Comparison of ENCODE assay signal across 26 cellular contexts in the genomic region with DNA sequence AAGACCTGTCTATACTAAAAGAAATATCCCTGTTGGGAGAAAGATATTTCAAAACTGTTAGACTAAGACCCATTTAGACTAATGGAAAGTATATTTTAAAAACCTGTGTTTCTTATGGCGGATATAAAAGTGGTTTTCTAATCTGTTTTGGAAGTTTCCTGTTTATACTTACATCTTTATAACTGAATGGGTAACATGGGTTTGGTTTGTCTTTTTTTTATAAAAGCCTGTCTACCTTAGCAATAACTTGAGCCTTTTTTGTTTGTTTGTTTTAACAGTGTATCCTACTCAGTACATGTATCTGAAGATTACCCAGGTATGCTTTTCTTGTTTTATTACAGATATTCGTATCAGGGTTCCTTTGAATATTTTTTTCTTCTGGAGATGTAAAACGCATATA.
DNase-seq lines count a peak whose midpoint lies in the region; ATAC-seq, FAIRE-seq and TF ChIP-seq lines count a peak whose summit lies in the region.
"Had no signal": no experiment of that assay in that cellular context is flagged by ENCODE, and none has a peak within 500 bp of the region (broad histone marks: within the 10 kb centered on the region; RNA-seq: fewer than 3 reads in every experiment).

No MANE protein-coding gene starts in this region.

- H3K4me3 Mint-ChIP-seq in activated CD4-positive, alpha-beta T cell treated with anti-CD3 and anti-CD28 coated beads for 36 hours = no peak overlapping the region
- no peak overlapping the region for H3K4me3 Mint-ChIP-seq in activated CD8-positive, alpha-beta T cell treated with anti-CD3 and anti-CD28 coated beads for 36 hours
- H3K4me3 Mint-ChIP-seq: HFFc6 had no signal

- H3K4me3 ChIP-seq in DND-41 (ENCODE audit: low read depth in 1 of 2, low read length in 2 of 2) (no peak overlapping the region), PC-9 (no peak overlapping the region)
- H3K4me3 ChIP-seq: breast epithelium, GM23248, lung had no signal

- peak overlapping the region; percentile 74 for H3K27ac Mint-ChIP-seq in activated CD4-positive, alpha-beta T cell treated with anti-CD3 and anti-CD28 coated beads for 36 hours
- H3K27ac Mint-ChIP-seq in activated CD8-positive, alpha-beta T cell treated with anti-CD3 and anti-CD28 coated beads for 36 hours = peak overlapping the region; percentile 86
- H3K27ac Mint-ChIP-seq: HFFc6 had no signal

- no peaks in the 10 kb centered on the region for H3K9me3 Mint-ChIP-seq in activated CD4-positive, alpha-beta T cell treated with anti-CD3 and anti-CD28 coated beads for 36 hours (ENCODE audit: low read depth)
- no peaks in the 10 kb centered on the region for H3K9me3 Mint-ChIP-seq in activated CD8-positive, alpha-beta T cell treated with anti-CD3 and anti-CD28 coated beads for 36 hours
- H3K9me3 Mint-ChIP-seq: HFFc6 had no signal

- peak overlapping the region; percentile 61 for H3K27ac ChIP-seq in DND-41 (ENCODE audit: low read length)
- H3K27ac ChIP-seq in PC-9 = no peak overlapping the region
- H3K27ac ChIP-seq: 22Rv1, breast epithelium, GM23248 had no signal

- intact Hi-C loops in activated CD4-positive, alpha-beta T cell treated with anti-CD3 and anti-CD28 coated beads for 36 hours (cut with DNase I, micrococcal nuclease) = loop anchor here (1.0 to 10.0 kb wide), 7 partner anchors 81 to 425 kb away; a partner anchor contains a TSS
- intact Hi-C loops in activated CD8-positive, alpha-beta T cell treated with anti-CD3 and anti-CD28 coated beads for 36 hours (cut with micrococcal nuclease) = loop anchor here (5.0 to 10.0 kb wide), 3 partner anchors 38 to 315 kb away; a partner anchor contains a TSS
- intact Hi-C loops in PC-9 (cut with micrococcal nuclease; ENCODE audit: unreplicated experiment) = loop anchor here (2.0 to 5.0 kb wide), 3 partner anchors 238 to 407 kb away; a partner anchor contains a TSS

- H3K79me2 ChIP-seq in DND-41 (ENCODE audit: insufficient read depth, low read length) (peaks cover 66% of the 10 kb centered on the region), PC-9 (ENCODE audit: low read depth) (no peaks in the 10 kb centered on the region)

- peaks cover 52% of the 10 kb centered on the region for H3K4me1 Mint-ChIP-seq in activated CD4-positive, alpha-beta T cell treated with anti-CD3 and anti-CD28 coated beads for 36 hours
- H3K4me1 Mint-ChIP-seq in activated CD8-positive, alpha-beta T cell treated with anti-CD3 and anti-CD28 coated beads for 36 hours (ENCODE audit: low read depth) = peaks cover 57% of the 10 kb centered on the region

- TF ChIP-seq POLR2A in GM12891 (IDR thresholded peaks at IDR 0.05; ENCODE audit: low read depth, low read length) = no peak

- H3K9ac ChIP-seq in DND-41 (ENCODE audit: low read depth, low read length) = no peak overlapping the region; the same call in 1 of the 2 replicates
- H3K9ac ChIP-seq: GM23248 had no signal

- peaks cover 56% of the 10 kb centered on the region for H3K4me1 ChIP-seq in DND-41 (ENCODE audit: insufficient read depth, low read length)
- H3K4me1 ChIP-seq in PC-9 (replicated peaks; ENCODE audit: insufficient read depth) = no peaks in the 10 kb centered on the region
- H3K4me1 ChIP-seq: breast epithelium, Caco-2 had no signal

- FAIRE-seq in islet of Langerhans (lab: Jason Lieb, UNC) = peak; percentile 94
- FAIRE-seq in GM12891 (lab: Jason Lieb, UNC) = no peak
- FAIRE-seq: TTC549 had no signal

- POLR2A ChIA-PET in activated CD4-positive, alpha-beta T cell treated with anti-CD3 and anti-CD28 coated beads for 36 hours (lab: Charles Lee) = no interaction called here
- POLR2A ChIA-PET in activated CD8-positive, alpha-beta T cell treated with anti-CD3 and anti-CD28 coated beads for 36 hours (lab: Charles Lee) = no interaction called here
- POLR2A ChIA-PET in PC-9 (lab: Charles Lee; ENCODE audit: unreplicated experiment) = no interaction called here

- H3K36me3 ChIP-seq in DND-41 (ENCODE audit: insufficient read depth, low read length) = peaks cover 3% of the 10 kb centered on the region; the same call in 1 of the 2 replicates
- no peaks in the 10 kb centered on the region for H3K36me3 ChIP-seq in PC-9 (ENCODE audit: low read depth)
- H3K36me3 ChIP-seq: breast epithelium had no signal

- H3K9me3 ChIP-seq in DND-41 (ENCODE audit: insufficient read depth, low read length, severe bottlenecking) (no peaks in the 10 kb centered on the region), PC-9 (ENCODE audit: insufficient read depth, low read depth) (no peaks in the 10 kb centered on the region)
- H3K9me3 ChIP-seq: breast epithelium, Caco-2 had no signal

- H2AFZ ChIP-seq in DND-41 (ENCODE audit: low read depth, low read length) (no peak overlapping the region), PC-9 (no peak overlapping the region)
- H2AFZ ChIP-seq: GM23248 had no signal

- ATAC-seq in activated CD4-positive, alpha-beta T cell treated with anti-CD3 and anti-CD28 coated beads for 36 hours = no peak
- ATAC-seq in DND-41 (ENCODE audit: insufficient read depth, low read depth) (no peak), HG03108 (IDR thresholded peaks at IDR 0.05; ENCODE audit: unreplicated experiment) (no peak)
- no peak for ATAC-seq in activated CD8-positive, alpha-beta T cell treated with anti-CD3 and anti-CD28 coated beads for 36 hours

- H3K36me3 Mint-ChIP-seq in activated CD4-positive, alpha-beta T cell treated with anti-CD3 and anti-CD28 coated beads for 36 hours (ENCODE audit: low read depth) = peaks cover 5% of the 10 kb centered on the region
- peaks cover 23% of the 10 kb centered on the region for H3K36me3 Mint-ChIP-seq in activated CD8-positive, alpha-beta T cell treated with anti-CD3 and anti-CD28 coated beads for 36 hours (ENCODE audit: low read depth)

- DNase-seq in activated CD4-positive, alpha-beta T cell treated with anti-CD3 and anti-CD28 coated beads for 36 hours = no peak
- no peak for DNase-seq in activated CD4-positive, alpha-beta T cell treated with anti-CD3 and anti-CD28 coated beads, Interleukin-2, amount 50 U/mL, for 4 hours
- no peak for DNase-seq in DND-41
- DNase-seq in activated CD8-positive, alpha-beta T cell treated with anti-CD3 and anti-CD28 coated beads for 36 hours = no peak
- DNase-seq in PC-9 = no peak
- DNase-seq in GM12891 (ENCODE audit: insufficient read length, low spot score) = no peak
- DNase-seq: activated CD4-positive, CD25-positive, alpha-beta regulatory T cell treated with anti-CD3 and anti-CD28 coated beads, Interleukin-2, amount 50 U/mL, for 72 hours; AML-193; Caco-2; cortex of kidney; GM23248; HFFc6; kidney glomerular epithelial cell; NCI-H1092 treated with DMSO at 0.1 percent for 48 hours; NCI-H2029; NCI-H345; NCI-H774; SHP77 treated with DMSO at 0.1 percent for 48 hours; stimulated activated CD4-positive, alpha-beta T cell treated with anti-CD3 and anti-CD28 coated beads, Interleukin-4, amount 100 ng/mL, for 4 hours; trophoblast cell had no signal

- CTCF ChIA-PET in activated CD4-positive, alpha-beta T cell treated with anti-CD3 and anti-CD28 coated beads for 36 hours (lab: Charles Lee) = interaction anchor here (1.3 kb wide), 1 partner anchor 9 kb away, joined by 3 read pairs; no protein-coding TSS in a partner anchor
- CTCF ChIA-PET in activated CD8-positive, alpha-beta T cell treated with anti-CD3 and anti-CD28 coated beads for 36 hours (lab: Charles Lee) = no interaction called here
- CTCF ChIA-PET in PC-9 (lab: Charles Lee) = no interaction called here

- TF ChIP-seq CTCF in DND-41 (IDR thresholded peaks at IDR 0.05; ENCODE audit: borderline replicate concordance, extremely low read depth, low read length, poor library complexity, severe bottlenecking) (no peak), PC-9 (conservative IDR thresholded peaks at IDR 0.05) (no peak)
- TF ChIP-seq CTCF in activated CD8-positive, alpha-beta T cell treated with anti-CD3 and anti-CD28 coated beads for 36 hours (IDR thresholded peaks at IDR 0.05) = no peak

- H4K20me1 ChIP-seq in DND-41 (ENCODE audit: insufficient read depth, low read length) = no peaks in the 10 kb centered on the region
- H4K20me1 ChIP-seq in PC-9 (ENCODE audit: insufficient read depth) = no peaks in the 10 kb centered on the region

- no peaks in the 10 kb centered on the region for H3K9me2 ChIP-seq in PC-9 (ENCODE audit: insufficient read depth)

- H3K4me2 ChIP-seq in DND-41 (ENCODE audit: insufficient read depth, low read length) = no peak overlapping the region
- no peak overlapping the region for H3K4me2 ChIP-seq in PC-9

- H3K27me3 Mint-ChIP-seq in activated CD4-positive, alpha-beta T cell treated with anti-CD3 and anti-CD28 coated beads for 36 hours = no peaks in the 10 kb centered on the region
- H3K27me3 Mint-ChIP-seq in activated CD8-positive, alpha-beta T cell treated with anti-CD3 and anti-CD28 coated beads for 36 hours = no peaks in the 10 kb centered on the region

- H3F3A ChIP-seq in PC-9 (ENCODE audit: insufficient read depth, low read depth) = no peaks in the 10 kb centered on the region

- H3K27me3 ChIP-seq in DND-41 (ENCODE audit: insufficient read depth, low read length, poor library complexity) = no peaks in the 10 kb centered on the region
- no peaks in the 10 kb centered on the region for H3K27me3 ChIP-seq in PC-9 (ENCODE audit: insufficient read depth, low read depth)
- H3K27me3 ChIP-seq: breast epithelium had no signal

- BruUV-seq in PC-9 (replicated peaks; lab: Mats Ljungman, UMichigan) = no TSS peak

TF ChIP-seq in GM12891, 5 proteins besides CTCF, POLR2A, EP300 and RAD21:
- no peak for TF ChIP-seq SPI1 (IDR thresholded peaks at IDR 0.05; ENCODE audit: low read depth, low read length)
- TF ChIP-seq PAX5 (IDR thresholded peaks at IDR 0.05; ENCODE audit: insufficient read depth, low read length, severe bottlenecking) = no peak
- TF ChIP-seq TAF1 (IDR thresholded peaks at IDR 0.05; ENCODE audit: low read depth, low read length) = no peak
- no peak for TF ChIP-seq POU2F2 (IDR thresholded peaks at IDR 0.05; ENCODE audit: low read depth, low read length)
- TF ChIP-seq POLR2AphosphoS5 (IDR thresholded peaks at IDR 0.05; ENCODE audit: low read depth, low read length) = no peak
